19 cellular contexts compared by ENCODE assay signal in genomic region chr3:134858516-134859035, GRCh38.
"Had no signal": no experiment of that assay in that cellular context is flagged by ENCODE, and none has a peak within 500 bp of the region (broad histone marks: within the 10 kb centered on the region; RNA-seq: fewer than 3 reads in every experiment).

No MANE protein-coding gene starts in this region.

- H3K9me3 ChIP-seq: ascending aorta, breast epithelium had no signal

- H3K36me3 ChIP-seq: ascending aorta, breast epithelium, cardiac muscle cell had no signal

- DNase-seq: activated CD4-positive, alpha-beta memory T cell treated with anti-CD3 and anti-CD28 coated beads for 36 hours; activated CD4-positive, alpha-beta T cell treated with anti-CD3 and anti-CD28 coated beads for 36 hours; activated CD4-positive, alpha-beta T cell treated with anti-CD3 and anti-CD28 coated beads, Interleukin-2, amount 10 ng/mL, durations not matched to agents 24 days and 14 days; activated CD8-positive, alpha-beta memory T cell treated with anti-CD3 and anti-CD28 coated beads, Interleukin-2, amount 10 ng/mL, durations not matched to agents 7 days and 5 days; activated CD8-positive, alpha-beta memory T cell treated with anti-CD3 and anti-CD28 coated beads, Interleukin-2, amount 50 U/mL, for 4 hours; activated CD8-positive, alpha-beta T cell treated with anti-CD3 and anti-CD28 coated beads, Interleukin-2, amount 10 ng/mL, durations not matched to agents 7 days and 5 days; activated effector memory CD4-positive, alpha-beta T cell treated with anti-CD3 and anti-CD28 coated beads, Interleukin-2, amount 50 U/mL, for 16 hours; activated naive CD4-positive, alpha-beta T cell treated with anti-CD3 and anti-CD28 coated beads for 36 hours; activated naive CD8-positive, alpha-beta T cell treated with anti-CD3 and anti-CD28 coated beads, Interleukin-2, amount 10 ng/mL, durations not matched to agents 7 days and 5 days; activated T-cell treated with anti-CD3 and anti-CD28 coated beads, Interleukin-2, amount 50 U/mL, for 1 hour; activated T-cell treated with anti-CD3 and anti-CD28 coated beads, Interleukin-2, amount 50 U/mL, for 48 hours; effector CD8-positive, alpha-beta T cell; foreskin fibroblast; T-helper 2 cell had no signal

- H3K4me3 ChIP-seq: ascending aorta, breast epithelium, cardiac muscle cell had no signal

- H3K27ac ChIP-seq: ascending aorta, breast epithelium, cardiac muscle cell had no signal

- H3K4me1 ChIP-seq: ascending aorta, breast epithelium had no signal

- ATAC-seq: activated CD4-positive, alpha-beta T cell treated with anti-CD3 and anti-CD28 coated beads for 36 hours; activated CD8-positive, alpha-beta memory T cell treated with anti-CD3 and anti-CD28 coated beads, Interleukin-2, amount 10 ng/mL, durations not matched to agents 7 days and 5 days; activated CD8-positive, alpha-beta T cell treated with anti-CD3 and anti-CD28 coated beads, Interleukin-2, amount 10 ng/mL, durations not matched to agents 7 days and 5 days; esophagus mucosa; WTC11 had no signal
